Comparison of ENCODE assay signal across 8 cellular contexts in the genomic region with DNA sequence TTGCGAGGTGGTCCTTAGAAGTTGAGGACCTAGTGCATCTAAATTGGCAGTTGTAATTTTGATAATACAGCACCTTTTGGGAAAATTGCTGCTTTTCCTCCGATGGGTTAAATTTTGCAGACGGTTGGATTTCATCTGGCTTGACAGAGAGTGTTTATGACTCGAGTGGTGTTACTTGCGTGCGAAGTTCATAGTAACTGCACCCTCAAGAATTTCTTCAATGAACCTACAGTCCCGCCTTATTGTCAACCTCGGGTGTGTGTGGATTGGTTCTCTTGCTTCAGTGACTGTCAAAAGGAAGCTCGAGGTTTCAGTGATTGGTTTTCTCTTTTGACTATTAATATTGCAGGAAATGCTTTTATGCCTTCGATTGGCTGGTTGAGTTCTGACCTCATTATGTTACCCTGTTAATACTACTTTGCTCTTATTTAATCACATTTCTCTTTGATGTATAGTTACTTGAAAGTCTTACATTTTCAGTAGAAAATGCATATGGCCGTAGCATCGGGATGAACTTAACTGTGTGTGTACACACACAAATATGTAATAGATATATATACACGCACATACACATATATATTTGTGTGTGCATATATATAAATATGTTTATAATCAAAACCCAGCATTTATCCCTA. TPM values are rescaled to one million over a fixed set of nuclear protein-coding genes. Genes with fewer than 3 reads are reported as not detected.
DNase-seq lines count a peak whose midpoint lies in the region; ATAC-seq and TF ChIP-seq lines count a peak whose summit lies in the region.

No MANE protein-coding gene starts in this region.

- H3K9me3 ChIP-seq in tibial artery = no peaks in the 10 kb centered on the region

- peak overlapping the region; percentile 95 to 99 for H3K27ac ChIP-seq in tibial artery

- H3K36me3 ChIP-seq in tibial artery = no peaks in the 10 kb centered on the region

- H3K27me3 ChIP-seq in tibial artery = no peaks in the 10 kb centered on the region

- peak overlapping the region; percentile 86 to 89 for H3K4me3 ChIP-seq in tibial artery

- no peak for TF ChIP-seq CTCF in tibial artery (IDR thresholded peaks at IDR 0.05)

- DNase-seq in DMS53 (lab: John Stamatoyannopoulos, UW) (peak; percentile 73), HuH-7 (ENCODE audit: low spot score) (peak; percentile 75), foreskin melanocyte (peak; percentile 93), nucleus accumbens (lab: John Stamatoyannopoulos, UW) (peak in 41 of 56 donors; percentile 3 to 69 (median 40)), tibial artery (peak; percentile 44 to 69)
- DNase-seq in activated naive CD4-positive, alpha-beta T cell treated with Interleukin-2 at 50 U/mL for 16 hours = peak; percentile 62

- ATAC-seq in GM21529 (IDR thresholded peaks at IDR 0.05; ENCODE audit: unreplicated experiment) = peak; percentile 40

- intact Hi-C loops in tibial artery (cut with DNase I; ENCODE audit: low total_unique reads) = no loop called here

- peaks cover 0 to 55% (median 15%) of the 10 kb centered on the region in 4 donors for H3K4me1 ChIP-seq in tibial artery

TF ChIP-seq in PFSK-1, 5 proteins besides CTCF, POLR2A, EP300 and RAD21:
- TF ChIP-seq TAF1 (IDR thresholded peaks at IDR 0.05; ENCODE audit: borderline replicate concordance, insufficient read depth, low read length) = no peak
- TF ChIP-seq POLR2AphosphoS5 (IDR thresholded peaks at IDR 0.05; ENCODE audit: low read depth, low read length) = no peak
- TF ChIP-seq, protein P1, sequence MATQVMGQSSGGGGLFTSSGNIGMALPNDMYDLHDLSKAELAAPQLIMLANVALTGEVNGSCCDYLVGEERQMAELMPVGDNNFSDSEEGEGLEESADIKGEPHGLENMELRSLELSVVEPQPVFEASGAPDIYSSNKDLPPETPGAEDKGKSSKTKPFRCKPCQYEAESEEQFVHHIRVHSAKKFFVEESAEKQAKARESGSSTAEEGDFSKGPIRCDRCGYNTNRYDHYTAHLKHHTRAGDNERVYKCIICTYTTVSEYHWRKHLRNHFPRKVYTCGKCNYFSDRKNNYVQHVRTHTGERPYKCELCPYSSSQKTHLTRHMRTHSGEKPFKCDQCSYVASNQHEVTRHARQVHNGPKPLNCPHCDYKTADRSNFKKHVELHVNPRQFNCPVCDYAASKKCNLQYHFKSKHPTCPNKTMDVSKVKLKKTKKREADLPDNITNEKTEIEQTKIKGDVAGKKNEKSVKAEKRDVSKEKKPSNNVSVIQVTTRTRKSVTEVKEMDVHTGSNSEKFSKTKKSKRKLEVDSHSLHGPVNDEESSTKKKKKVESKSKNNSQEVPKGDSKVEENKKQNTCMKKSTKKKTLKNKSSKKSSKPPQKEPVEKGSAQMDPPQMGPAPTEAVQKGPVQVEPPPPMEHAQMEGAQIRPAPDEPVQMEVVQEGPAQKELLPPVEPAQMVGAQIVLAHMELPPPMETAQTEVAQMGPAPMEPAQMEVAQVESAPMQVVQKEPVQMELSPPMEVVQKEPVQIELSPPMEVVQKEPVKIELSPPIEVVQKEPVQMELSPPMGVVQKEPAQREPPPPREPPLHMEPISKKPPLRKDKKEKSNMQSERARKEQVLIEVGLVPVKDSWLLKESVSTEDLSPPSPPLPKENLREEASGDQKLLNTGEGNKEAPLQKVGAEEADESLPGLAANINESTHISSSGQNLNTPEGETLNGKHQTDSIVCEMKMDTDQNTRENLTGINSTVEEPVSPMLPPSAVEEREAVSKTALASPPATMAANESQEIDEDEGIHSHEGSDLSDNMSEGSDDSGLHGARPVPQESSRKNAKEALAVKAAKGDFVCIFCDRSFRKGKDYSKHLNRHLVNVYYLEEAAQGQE (IDR thresholded peaks at IDR 0.05; ENCODE audit: insufficient read depth in 1 of 2, low read depth in 2 of 2, low read length in 2 of 2) = no peak
- peak; percentile 69 for TF ChIP-seq SIN3A (IDR thresholded peaks at IDR 0.05; ENCODE audit: borderline replicate concordance, insufficient read depth, low read length)
- no peak for TF ChIP-seq FOXP2 (optimal IDR thresholded peaks at IDR 0.05; ENCODE audit: borderline replicate concordance, extremely low read depth, extremely low read length, insufficient read depth)

RNA-seq across cellular contexts. Expression of a gene that starts 1.5 kb away (rescaled TPM):
- polyA plus RNA-seq in PFSK-1 (2012; ENCODE audit: insufficient read length, low read depth) = 11.8 TPM

Comparison
In these comparisons a context has a peak if more than half of its experiments do, and no peak if none do; other contexts are left out.
1. Peak in every context shown above with its lines: DNase-seq, ATAC-seq, H3K4me3 ChIP-seq and H3K27ac ChIP-seq.
2. DNase-seq: peak in every context shown above with its lines; median percentile 93 in foreskin melanocyte; 75 in HuH-7; 73 in DMS53; 62 in activated naive CD4-positive, alpha-beta T cell treated with Interleukin-2 at 50 U/mL for 16 hours; 56 in tibial artery; 40 in nucleus accumbens.